In the genomic region with DNA sequence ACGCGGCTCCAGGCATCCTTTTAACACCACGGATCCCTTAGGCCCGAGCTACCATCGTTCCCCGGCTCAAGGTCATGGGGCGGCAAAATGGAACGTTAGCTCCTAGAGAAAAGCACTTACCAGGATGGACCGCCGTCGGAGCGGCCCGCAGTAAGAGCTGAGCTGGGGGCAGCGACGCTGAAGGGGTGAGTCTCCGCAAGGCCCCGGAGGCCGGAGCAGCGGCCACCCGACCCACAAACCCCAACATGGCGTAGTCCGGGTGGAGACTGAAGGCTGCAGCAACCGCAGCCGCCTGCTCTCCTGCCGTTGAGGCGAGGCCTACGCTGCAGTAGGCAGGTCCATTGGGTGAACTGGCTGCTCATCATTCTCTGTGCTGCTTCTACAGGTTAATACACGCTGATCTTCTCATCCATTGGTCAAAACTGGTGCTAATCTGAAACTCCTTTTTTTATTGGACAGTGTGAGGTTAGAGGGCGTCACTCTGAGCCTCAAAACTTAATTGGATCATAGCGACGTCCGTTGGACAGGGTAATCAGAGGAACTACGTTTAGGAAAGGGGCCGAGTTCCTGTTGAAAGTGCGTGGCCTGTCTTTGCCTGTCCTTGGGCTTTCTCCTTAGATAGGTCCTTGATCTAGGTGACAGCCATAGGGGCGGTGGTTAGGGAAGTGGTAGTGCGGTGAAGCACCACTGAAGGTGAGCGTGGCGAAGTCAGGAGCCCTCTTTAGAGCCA, we compare ENCODE assay signal across 8 cellular contexts. TPM values are rescaled to one million over a fixed set of nuclear protein-coding genes. Genes with fewer than 3 reads are reported as not detected.
DNase-seq lines count a peak whose midpoint lies in the region; TF ChIP-seq lines count a peak whose summit lies in the region.

A gene (minus strand): TSS at position 268 of the 730 bp plus-strand sequence. CDS start 21 bp downstream, at position 247.

- no peak for TF ChIP-seq CTCF in H9 (conservative IDR thresholded peaks at IDR 0.05)
- no peak for TF ChIP-seq CTCF in fibroblast of the aortic adventitia (IDR thresholded peaks at IDR 0.05; ENCODE audit: insufficient read depth, low read length)
- no peak for TF ChIP-seq CTCF in nephron (IDR thresholded peaks at IDR 0.05; ENCODE audit: unreplicated experiment in 3 of 3)

- peaks cover 17% of the 10 kb centered on the region; the same call in 1 of the 2 replicates for H3K79me2 ChIP-seq in H9 (ENCODE audit: insufficient read depth, low read length)

- no peak within 1 kb of the TSS for H4K91ac ChIP-seq in H9 (ENCODE audit: insufficient read length, low read depth, low read length)

- H4K20me1 ChIP-seq in H9 (ENCODE audit: control insufficient read depth, insufficient read depth, insufficient read length), result no peaks in the 10 kb centered on the region

- H3K18ac ChIP-seq in H9 (ENCODE audit: insufficient read length, low read depth, low read length), result peak within 1 kb of the TSS; percentile 75

- H3K23me2 ChIP-seq in H9 (ENCODE audit: insufficient read length, low read depth, low read length, poor library complexity, severe bottlenecking), result no peaks in the 10 kb centered on the region

- H3K9me3 Mint-ChIP-seq in H9, result no peaks in the 10 kb centered on the region
- H3K9me3 Mint-ChIP-seq in nephron, result no peaks in the 10 kb centered on the region
- no peaks in the 10 kb centered on the region for H3K9me3 Mint-ChIP-seq in stimulated activated naive CD8-positive, alpha-beta T cell treated with anti-CD3 and anti-CD28 coated beads, Interleukin-15, Interleukin-2, amounts not matched to agents 100 ng/mL and 50 ng/mL, for 24 hours

- DNase-seq in ELR (ENCODE audit: low read depth), result peak; percentile 100
- peak; percentile 100 for DNase-seq in H9
- DNase-seq in MG63, result peak; percentile 99
- DNase-seq in SHP77 treated with DMSO at 0.1 percent for 48 hours (lab: John Stamatoyannopoulos, UW), result peak; percentile 99
- DNase-seq in activated effector memory CD4-positive, alpha-beta T cell treated with anti-CD3 and anti-CD28 coated beads, Interleukin-2, amount 50 U/mL, for 16 hours, result peak; percentile 96
- DNase-seq in fibroblast of the aortic adventitia (ENCODE audit: low read depth), result peak; percentile 100

- H3K4me2 ChIP-seq in H9 (ENCODE audit: insufficient read depth, insufficient read length, low read length), result peak within 1 kb of the TSS; percentile 96

- H2BK120ac ChIP-seq in H9 (ENCODE audit: low read depth, low read length, poor library complexity, severe bottlenecking), result no peak within 1 kb of the TSS

- H3T11ph ChIP-seq in H9 (ENCODE audit: low read length), result no peak within 1 kb of the TSS

- H3K27ac Mint-ChIP-seq in H9 (peak within 1 kb of the TSS; percentile 99), nephron (peak within 1 kb of the TSS; percentile 90 to 98 (median 98))
- H3K27ac Mint-ChIP-seq in stimulated activated naive CD8-positive, alpha-beta T cell treated with anti-CD3 and anti-CD28 coated beads, Interleukin-15, Interleukin-2, amounts not matched to agents 100 ng/mL and 50 ng/mL, for 24 hours, result peak within 1 kb of the TSS; percentile 93

- peaks cover 49% of the 10 kb centered on the region for H3K36me3 ChIP-seq in MG63

- no peaks in the 10 kb centered on the region for H3K27me3 Mint-ChIP-seq in H9 (ENCODE audit: low read depth)
- H3K27me3 Mint-ChIP-seq in nephron (ENCODE audit: low read depth), result no peaks in the 10 kb centered on the region
- H3K27me3 Mint-ChIP-seq in stimulated activated naive CD8-positive, alpha-beta T cell treated with anti-CD3 and anti-CD28 coated beads, Interleukin-15, Interleukin-2, amounts not matched to agents 100 ng/mL and 50 ng/mL, for 24 hours, result no peaks in the 10 kb centered on the region

- H2BK15ac ChIP-seq in H9 (ENCODE audit: low read depth, low read length), result no peak within 1 kb of the TSS

- H3K56ac ChIP-seq in H9 (ENCODE audit: insufficient read length, low read depth, low read length), result peak within 1 kb of the TSS; percentile 15

- H3K4me1 Mint-ChIP-seq in H9 (peaks cover 16 to 18% of the 10 kb centered on the region in 2 experiments), nephron (peaks cover 18% of the 10 kb centered on the region)
- peaks cover 34% of the 10 kb centered on the region for H3K4me1 Mint-ChIP-seq in stimulated activated naive CD8-positive, alpha-beta T cell treated with anti-CD3 and anti-CD28 coated beads, Interleukin-15, Interleukin-2, amounts not matched to agents 100 ng/mL and 50 ng/mL, for 24 hours (ENCODE audit: low read depth)

- H3K27me3 ChIP-seq in H9 (ENCODE audit: insufficient read depth, low read length), result no peaks in the 10 kb centered on the region
- no peaks in the 10 kb centered on the region for H3K27me3 ChIP-seq in MG63

- H3K79me1 ChIP-seq in H9 (ENCODE audit: insufficient read depth, low read depth, low read length, poor library complexity, severe bottlenecking), result no peaks in the 10 kb centered on the region

- H3K36me3 Mint-ChIP-seq in H9 (ENCODE audit: insufficient read depth in 1 of 3, low read depth in 3 of 3) (peaks cover 42 to 44% (median 42%) of the 10 kb centered on the region in 3 experiments), nephron (ENCODE audit: low read depth) (peaks cover 41% of the 10 kb centered on the region)
- peaks cover 47% of the 10 kb centered on the region for H3K36me3 Mint-ChIP-seq in stimulated activated naive CD8-positive, alpha-beta T cell treated with anti-CD3 and anti-CD28 coated beads, Interleukin-15, Interleukin-2, amounts not matched to agents 100 ng/mL and 50 ng/mL, for 24 hours (ENCODE audit: low read depth)

- peak within 1 kb of the TSS; percentile 95 for H3K9ac ChIP-seq in H9 (ENCODE audit: extremely low read depth, insufficient read length, low read length)

- peak within 1 kb of the TSS; percentile 89 for H3K14ac ChIP-seq in H9 (ENCODE audit: insufficient read depth, low read length)

- H2AFZ ChIP-seq in H9 (ENCODE audit: low read length), result no peak within 1 kb of the TSS

- H4K5ac ChIP-seq in H9 (ENCODE audit: insufficient read length, low read depth, low read length), result peak within 1 kb of the TSS; percentile 37

- no peak within 1 kb of the TSS for H3K27ac ChIP-seq in H9 (ENCODE audit: insufficient read length, low read depth, low read length)

- no peak within 1 kb of the TSS for H3K4ac ChIP-seq in H9 (ENCODE audit: low read depth, low read length)

- H3K23ac ChIP-seq in H9 (ENCODE audit: insufficient read length, low read depth, low read length), result no peak within 1 kb of the TSS

- H4K8ac ChIP-seq in H9 (replicated peaks; ENCODE audit: insufficient read length, low read depth, low read length), result no peak within 1 kb of the TSS

- H2AK5ac ChIP-seq in H9 (ENCODE audit: insufficient read length, low read length), result no peak within 1 kb of the TSS

- no CpG with 5 or more reads among the region's 39 CpGs for WGBS in H9 (ENCODE audit: extremely low coverage, insufficient read length, low lambda C conversion rate)

- no peak within 1 kb of the TSS for H2BK5ac ChIP-seq in H9 (ENCODE audit: insufficient read length, low read length)

- H3K4me1 ChIP-seq in H9 (ENCODE audit: insufficient read depth, low read length), result no peaks in the 10 kb centered on the region

- H2BK20ac ChIP-seq in H9 (ENCODE audit: low read depth, low read length, poor library complexity, severe bottlenecking), result no peak within 1 kb of the TSS

- no peaks in the 10 kb centered on the region for H3K9me3 ChIP-seq in H9 (ENCODE audit: control insufficient read depth, low read depth, low read length)
- H3K9me3 ChIP-seq in MG63, result no peaks in the 10 kb centered on the region; the same call in 1 of the 2 replicates

- no peak within 1 kb of the TSS for H2BK12ac ChIP-seq in H9 (ENCODE audit: insufficient read length, low read depth, low read length)

- H3K4me3 Mint-ChIP-seq in H9 (peak within 1 kb of the TSS; percentile 99 to 100), nephron (peak within 1 kb of the TSS; percentile 83 to 100 (median 99))
- H3K4me3 Mint-ChIP-seq in stimulated activated naive CD8-positive, alpha-beta T cell treated with anti-CD3 and anti-CD28 coated beads, Interleukin-15, Interleukin-2, amounts not matched to agents 100 ng/mL and 50 ng/mL, for 24 hours, result peak within 1 kb of the TSS; percentile 92

- peak within 1 kb of the TSS; percentile 99 for H3K4me3 ChIP-seq in MG63
- peak within 1 kb of the TSS; percentile 99 for H3K4me3 ChIP-seq in fibroblast of the aortic adventitia (ENCODE audit: low read depth, low read length)

RNA-seq across cellular contexts. Expression of the gene that starts here (rescaled TPM):
- total RNA-seq in H9 (2021) (927 and 936 TPM in 2 replicates), fibroblast of the aortic adventitia (ENCODE audit: low replicate concordance) (318 and 385 TPM in 2 replicates)
- 202 and 245 TPM in 2 replicates for total RNA-seq in MG63 (2014; rRNA removed; shearing (Covaris generic); ENCODE audit: low replicate concordance)
